Comparison of ENCODE assay signal across 8 cellular contexts in the genomic region with DNA sequence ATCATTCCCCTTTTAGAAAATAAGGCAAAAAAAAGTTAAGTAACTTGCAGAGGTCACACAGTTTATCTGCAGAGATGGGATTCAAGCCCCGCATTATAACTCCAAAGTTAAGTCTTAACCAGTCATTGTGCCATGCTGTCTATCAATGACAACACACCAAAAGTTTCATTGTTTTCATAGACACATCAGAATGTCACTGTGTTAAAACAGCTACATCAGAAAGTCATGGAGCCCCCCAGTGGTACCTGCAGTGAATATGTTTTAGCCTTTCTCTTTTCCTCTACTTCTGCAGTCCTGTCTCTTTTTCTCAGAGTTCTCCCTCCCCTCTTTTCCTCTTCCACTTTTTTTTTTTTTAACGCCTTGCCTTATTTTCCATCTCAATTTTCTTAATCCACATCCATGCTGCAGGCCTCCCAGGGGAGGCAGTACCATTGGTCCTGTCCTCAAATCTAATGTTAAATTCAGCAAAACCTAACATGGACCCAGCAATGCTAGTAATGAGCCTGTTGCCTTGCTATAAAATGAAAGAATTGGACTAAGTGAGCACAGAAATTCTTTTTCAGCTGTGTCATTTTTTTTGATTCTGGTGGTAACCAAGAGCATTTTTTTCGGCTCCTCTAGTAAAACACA. TPM values are rescaled to one million over a fixed set of nuclear protein-coding genes. Genes with fewer than 3 reads are reported as not detected.
DNase-seq lines count a peak whose midpoint lies in the region; ATAC-seq and TF ChIP-seq lines count a peak whose summit lies in the region.

No MANE protein-coding gene starts in this region.

- no peak for ATAC-seq in HG03139 (IDR thresholded peaks at IDR 0.05; ENCODE audit: unreplicated experiment)

- peaks cover 12% of the 10 kb centered on the region for H3K4me1 Mint-ChIP-seq in type B pancreatic cell (ENCODE audit: unreplicated experiment)

- no peaks in the 10 kb centered on the region for H3K36me3 Mint-ChIP-seq in type B pancreatic cell

- TF ChIP-seq CTCF in GM13977 (IDR thresholded peaks at IDR 0.05; ENCODE audit: extremely low read depth, insufficient read depth, missing control alignments) (peak; percentile 63), fibroblast of villous mesenchyme (IDR thresholded peaks at IDR 0.05; ENCODE audit: insufficient read depth, low read depth, low read length) (peak; percentile 55), type B pancreatic cell (conservative IDR thresholded peaks at IDR 0.05) (peak; percentile 74)

- in situ Hi-C loops in GM13977 (cut with MboI; ENCODE audit: low pct_unique_long_range_greater_than_20kb, low sequenced_read_pairs, unreplicated experiment): loop anchor here (10.0 kb wide), 1 partner anchor 275 kb away; no protein-coding TSS in a partner anchor

- DNase-seq in AG08396 (ENCODE audit: low spot score): peak; percentile 23
- DNase-seq in GM13977 (ENCODE audit: low spot score): peak; percentile 60
- DNase-seq in M059J (ENCODE audit: low read depth): peak; percentile 48
- peak; percentile 63 for DNase-seq in SK-N-DZ (ENCODE audit: low spot score)
- DNase-seq in fibroblast of villous mesenchyme (ENCODE audit: low read depth): peak; percentile 18
- no peak for DNase-seq in type B pancreatic cell (ENCODE audit: extremely low spot score, unreplicated experiment)
- DNase-seq in T1000 (lab: John Stamatoyannopoulos, UW): no peak

- peak overlapping the region; percentile 46 for H3K4me3 Mint-ChIP-seq in type B pancreatic cell

- H3K4me3 ChIP-seq in fibroblast of villous mesenchyme (ENCODE audit: low read depth, low read length): no peak overlapping the region

- no peaks in the 10 kb centered on the region for H3K9me3 Mint-ChIP-seq in type B pancreatic cell

- no peak overlapping the region for H3K27ac Mint-ChIP-seq in type B pancreatic cell

- H3K27me3 Mint-ChIP-seq in type B pancreatic cell: peaks cover 28% of the 10 kb centered on the region

RNA-seq across cellular contexts. Expression of a gene that starts 3.8 kb away (rescaled TPM):
- total RNA-seq in M059J (2014; rRNA removed; shearing (Covaris generic)): 0.49 TPM in 1 of 2 replicates, not detected in the other
- 30.6 and 31.6 TPM in 2 replicates for polyA plus RNA-seq in SK-N-DZ (2014; cell fraction: cytosol; rRNA removed)
- 29.1 and 34.8 TPM in 2 replicates for polyA plus RNA-seq in SK-N-DZ (2014; cell fraction: nucleus; rRNA removed)
- 0.97 and 1.3 TPM in 2 replicates for total RNA-seq in fibroblast of villous mesenchyme
- 34.4 and 41.0 TPM in 2 replicates for total RNA-seq in type B pancreatic cell (ENCODE audit: low replicate concordance)

Comparison
In these comparisons a context has a peak if more than half of its experiments do, and no peak if none do; other contexts are left out.
1. DNase-seq: peak in AG08396 (single experiment), GM13977 (single experiment), M059J (single experiment), SK-N-DZ (single experiment) and fibroblast of villous mesenchyme (single experiment); none in type B pancreatic cell (single experiment) and T1000 (single experiment).
2. RNA of a gene that starts 3.8 kb away (total RNA-seq): 34.4 to 41.0 TPM in type B pancreatic cell; 0.97 to 1.3 TPM in fibroblast of villous mesenchyme and 0.49 TPM in M059J; every median in the first group is over 10 times any median in the second.
3. Peak in every context shown above with its lines, with median percentiles within 50 percentile points of each other: CTCF ChIP-seq.